ENCODE assay signal across 19 cellular contexts in the genomic region with DNA sequence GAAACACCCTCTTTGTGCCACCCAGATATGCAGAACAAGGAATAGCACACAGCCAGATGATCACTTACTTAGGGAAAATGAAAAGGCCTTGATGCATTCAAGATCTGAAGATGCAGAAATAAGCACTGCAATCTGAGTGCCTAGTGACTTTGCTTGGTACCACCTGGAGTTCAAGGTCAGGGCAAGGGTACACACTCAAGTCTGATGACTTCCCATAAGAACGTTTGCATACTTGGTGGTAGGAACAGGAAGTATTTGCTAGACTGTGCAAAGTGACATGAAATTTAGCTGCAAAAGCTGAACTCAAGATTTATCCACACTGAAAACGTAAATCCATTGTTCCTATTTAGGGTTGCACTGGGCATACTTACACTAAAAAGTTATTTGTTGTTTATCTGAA.
"Had no signal": no experiment of that assay in that cellular context is flagged by ENCODE, and none has a peak within 500 bp of the region (broad histone marks: within the 10 kb centered on the region; RNA-seq: fewer than 3 reads in every experiment).

No MANE protein-coding gene starts in this region.

- H3K4me1 ChIP-seq: adrenal gland, prostate gland had no signal

- H3K27me3 Mint-ChIP-seq: activated T-cell treated with anti-CD3 and anti-CD28 coated beads, Interleukin-2, amount 50 U/mL, for 24 hours had no signal

- H3K4me1 Mint-ChIP-seq: nephron progenitor cell had no signal

- DNase-seq: activated CD4-positive, alpha-beta T cell treated with anti-CD3 and anti-CD28 coated beads, Interleukin-2, amount 50 U/mL, for 1 hour; activated naive CD4-positive, alpha-beta T cell treated with anti-CD3 and anti-CD28 coated beads, Interleukin-2, amount 50 U/mL, for 16 hours; activated T-cell treated with anti-CD3 and anti-CD28 coated beads, Interleukin-2, amount 50 U/mL, for 24 hours; adrenal gland; islet precursor cell; mammary epithelial cell; nephron progenitor cell; occipital lobe; right cardiac atrium; stimulated activated CD4-positive, alpha-beta T cell treated with anti-CD3 and anti-CD28 coated beads, Interleukin-4, amount 100 ng/mL, for 24 hours; stimulated activated CD8-positive, alpha-beta memory T cell treated with anti-CD3 and anti-CD28 coated beads, Interleukin-4, amount 100 ng/mL, for 48 hours; stimulated activated naive CD4-positive, alpha-beta T cell treated with Interleukin-2 at 50 U/mL for 16 hours; substantia nigra; T-helper 9 cell; trophoblast cell had no signal

- H3K27ac ChIP-seq: adrenal gland, cardiac muscle cell, prostate gland had no signal

- H3K27ac Mint-ChIP-seq: activated T-cell treated with anti-CD3 and anti-CD28 coated beads, Interleukin-2, amount 50 U/mL, for 24 hours; nephron progenitor cell had no signal

- H3K27me3 ChIP-seq: adrenal gland, cardiac muscle cell had no signal

- H3K9me3 ChIP-seq: adrenal gland, prostate gland had no signal

- ATAC-seq: activated CD4-positive, CD25-positive, alpha-beta regulatory T cell treated with anti-CD3 and anti-CD28 coated beads, Interleukin-2, amount 50 U/mL, for 24 hours; right cardiac atrium had no signal

- H3K4me3 Mint-ChIP-seq: activated T-cell treated with anti-CD3 and anti-CD28 coated beads, Interleukin-2, amount 50 U/mL, for 24 hours; nephron progenitor cell had no signal

- H3K4me3 ChIP-seq: adrenal gland, cardiac muscle cell, prostate gland, skin epidermis had no signal

- H3K36me3 ChIP-seq: adrenal gland, cardiac muscle cell, prostate gland had no signal
